ENCODE assay signal across 8 cellular contexts in the genomic region with DNA sequence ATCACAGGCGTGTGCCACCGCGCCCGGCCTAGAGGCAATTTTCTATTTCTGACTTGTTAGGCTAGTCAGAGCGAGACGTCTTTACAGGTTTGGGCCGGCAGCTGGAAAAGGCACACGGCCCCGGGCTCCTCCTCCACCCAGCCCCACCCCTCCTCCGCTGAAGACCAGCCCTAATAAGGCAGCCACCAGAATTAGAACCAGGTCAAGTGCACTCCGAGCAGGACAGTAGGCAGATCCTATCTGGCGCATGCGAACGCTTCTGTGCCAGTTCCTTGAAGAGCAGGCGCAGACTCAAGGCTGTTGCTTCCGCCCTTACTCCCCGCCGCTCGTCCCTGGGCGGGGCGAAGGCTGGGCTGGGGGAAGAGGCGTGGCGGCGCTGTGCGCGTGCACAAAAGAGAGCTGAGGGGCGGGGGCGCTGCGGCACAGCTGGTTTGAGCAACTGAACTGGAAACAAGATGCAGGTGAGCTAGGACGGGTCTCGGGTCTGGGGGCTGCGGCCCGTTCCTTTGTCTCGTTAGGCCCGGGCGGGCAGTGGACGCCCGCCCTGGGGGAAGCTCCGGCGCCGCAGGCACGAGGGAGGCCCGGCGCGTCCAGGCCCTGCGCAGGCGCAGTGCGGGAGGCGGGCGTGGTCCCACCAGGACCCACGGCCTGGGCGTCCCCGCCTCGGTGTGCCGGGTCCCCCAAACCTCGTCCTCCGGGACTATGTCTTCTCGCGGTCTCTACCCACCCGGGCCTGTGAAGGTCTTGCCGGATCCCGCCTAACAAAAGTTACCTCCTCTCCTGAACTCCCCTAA. TPM values are rescaled to one million over a fixed set of nuclear protein-coding genes. Genes with fewer than 3 reads are reported as not detected.
A peak's percentile ranks its signal among the peaks of the same experiment; 100 is the strongest.
DNase-seq lines count a peak whose midpoint lies in the region; ATAC-seq and TF ChIP-seq lines count a peak whose summit lies in the region.

Gene PDCL3 (plus strand): TSS at position 381 of the 794 bp plus-strand sequence. CDS start 75 bp downstream, at position 456.

- no peaks in the 10 kb centered on the region for H3K27me3 ChIP-seq in H7 (ENCODE audit: control insufficient read depth, insufficient read depth, low read length)

- no peaks in the 10 kb centered on the region for H3K27me3 Mint-ChIP-seq in natural killer cell treated with Interleukin-12 subunit alpha and Interleukin-12 subunit beta and Interleukin-15 and Interleukin-18, amount 100 ng/mL, for 72 hours

- no peaks in the 10 kb centered on the region; the same call in 1 of the 2 replicates for H3K36me3 ChIP-seq in H7 (replicated peaks; ENCODE audit: control insufficient read depth, insufficient read depth, low read length)

- H3K36me3 Mint-ChIP-seq in natural killer cell treated with Interleukin-12 subunit alpha and Interleukin-12 subunit beta and Interleukin-15 and Interleukin-18, amount 100 ng/mL, for 72 hours = no peaks in the 10 kb centered on the region

- H3K4me3 ChIP-seq in H7 (ENCODE audit: insufficient read depth, low read depth, low read length) (peak within 1 kb of the TSS; percentile 77), fibroblast of pulmonary artery (replicated peaks; ENCODE audit: low read depth, low read length) (peak within 1 kb of the TSS; percentile 97)

- peaks cover 9 to 14% of the 10 kb centered on the region in 2 donors for H3K4me1 Mint-ChIP-seq in natural killer cell treated with Interleukin-12 subunit alpha and Interleukin-12 subunit beta and Interleukin-15 and Interleukin-18, amount 100 ng/mL, for 72 hours (ENCODE audit: low read depth in 2 of 2)

- in situ Hi-C loops in G401 (cut with HindIII; ENCODE audit: low sequenced_read_pairs) = no loop called here

- ATAC-seq in natural killer cell treated with Interleukin-12 subunit alpha and Interleukin-12 subunit beta and Interleukin-15 and Interleukin-18, amount 100 ng/mL, for 72 hours = peak; percentile 96 to 97
- peak; percentile 97 for ATAC-seq in stimulated activated naive CD8-positive, alpha-beta T cell treated with anti-CD3 and anti-CD28 coated beads, Interleukin-15, Interleukin-2, amounts not matched to agents 100 U/mL and 50 U/mL, for 24 hours

- no peak for TF ChIP-seq CTCF in fibroblast of pulmonary artery (IDR thresholded peaks at IDR 0.05; ENCODE audit: low read length, missing control alignments)

- peak within 1 kb of the TSS; percentile 87 for H3K4me3 Mint-ChIP-seq in natural killer cell treated with Interleukin-12 subunit alpha and Interleukin-12 subunit beta and Interleukin-15 and Interleukin-18, amount 100 ng/mL, for 72 hours

- DNase-seq in G401 (ENCODE audit: low spot score) (peak; percentile 99), H7 (peak; percentile 98), M059J (ENCODE audit: low read depth) (peak; percentile 99), SHP77 (lab: John Stamatoyannopoulos, UW) (peak; percentile 94 to 95), fibroblast of pulmonary artery (ENCODE audit: low read depth) (peak; percentile 99)
- peak; percentile 94 for DNase-seq in activated effector memory CD4-positive, alpha-beta T cell treated with Interleukin-2 at 50 U/mL for 16 hours
- peak; percentile 95 for DNase-seq in natural killer cell treated with Interleukin-12 subunit alpha and Interleukin-12 subunit beta and Interleukin-15 and Interleukin-18, amount 100 ng/mL, for 72 hours (ENCODE audit: low spot score)
- peak; percentile 94 for DNase-seq in stimulated activated naive CD8-positive, alpha-beta T cell treated with anti-CD3 and anti-CD28 coated beads, Interleukin-15, Interleukin-2, amounts not matched to agents 100 U/mL and 50 U/mL, for 24 hours

- H3K9me3 Mint-ChIP-seq in natural killer cell treated with Interleukin-12 subunit alpha and Interleukin-12 subunit beta and Interleukin-15 and Interleukin-18, amount 100 ng/mL, for 72 hours = no peaks in the 10 kb centered on the region

- H3K27ac Mint-ChIP-seq in natural killer cell treated with Interleukin-12 subunit alpha and Interleukin-12 subunit beta and Interleukin-15 and Interleukin-18, amount 100 ng/mL, for 72 hours = peak within 1 kb of the TSS; percentile 94 to 97

RNA-seq across cellular contexts. Expression of gene PDCL3, which starts in this region (rescaled TPM):
- total RNA-seq in G401 (2014; rRNA removed; shearing (Covaris generic)) = 3.1 and 19.1 TPM in 2 replicates
- total RNA-seq in H7 (2014; rRNA removed; shearing (Covaris generic)) = 11.7 and 14.2 TPM in 2 replicates
- 10.9 and 18.7 TPM in 2 replicates for total RNA-seq in M059J (2014; rRNA removed; shearing (Covaris generic))
- total RNA-seq in natural killer cell treated with Interleukin-12 subunit alpha and Interleukin-12 subunit beta and Interleukin-15 and Interleukin-18, amount 100 ng/mL, for 72 hours = 10 to 100 TPM; 22.6 to 37.6 TPM

Comparison
In these comparisons a context has a peak if more than half of its experiments do, and no peak if none do; other contexts are left out.
1. Peak in every context shown above with its lines: DNase-seq, ATAC-seq and H3K4me3 ChIP-seq.